In genomic region chr1:211830330-211831142, GRCh38 we compare ENCODE assay signal across 1 cellular context.
TF ChIP-seq lines count a peak whose summit lies in the region.

Gene LPGAT1, minus strand, starts transcription at chr1:211830763. Its CDS starts 1,467 bp downstream, at chr1:211829296.

TF ChIP-seq in K562, 482 proteins besides CTCF, POLR2A, EP300 and RAD21 (continued from another document and continues in another):
- peak; percentile 73 for TF ChIP-seq ZNF592 (IDR thresholded peaks at IDR 0.05)
- TF ChIP-seq NR2C2 (CRISPR knock-in tag; IDR thresholded peaks at IDR 0.05) = no peak
- no peak for TF ChIP-seq NR2C2 (tag; IDR thresholded peaks at IDR 0.05)
- TF ChIP-seq ZNF398 (CRISPR knock-in tag; IDR thresholded peaks at IDR 0.05) = no peak
- TF ChIP-seq ZNF253 (CRISPR knock-in tag; conservative IDR thresholded peaks at IDR 0.05) = no peak
- no peak for TF ChIP-seq SP2 (IDR thresholded peaks at IDR 0.05; ENCODE audit: extremely low read depth, low read depth, low read length, poor library complexity, severe bottlenecking)
- TF ChIP-seq HMGN3 (IDR thresholded peaks at IDR 0.05; ENCODE audit: borderline replicate concordance, extremely low read depth, insufficient read length, low read depth, low read length) = no peak
- TF ChIP-seq ARID1B (IDR thresholded peaks at IDR 0.05) = no peak
- no peak for TF ChIP-seq PRDM10 (IDR thresholded peaks at IDR 0.05; ENCODE audit: partially characterized antibody)
- TF ChIP-seq MEIS2 (IDR thresholded peaks at IDR 0.05; ENCODE audit: partially characterized antibody) = no peak
- TF ChIP-seq ZNF830 (CRISPR knock-in tag; IDR thresholded peaks at IDR 0.05) = no peak
- no peak for TF ChIP-seq HNRNPL (IDR thresholded peaks at IDR 0.05; ENCODE audit: low read depth, low read length)
- TF ChIP-seq HDAC1 (IDR thresholded peaks at IDR 0.05) = no peak
- TF ChIP-seq CBFA2T3 (IDR thresholded peaks at IDR 0.05) = no peak
- TF ChIP-seq, protein P1, sequence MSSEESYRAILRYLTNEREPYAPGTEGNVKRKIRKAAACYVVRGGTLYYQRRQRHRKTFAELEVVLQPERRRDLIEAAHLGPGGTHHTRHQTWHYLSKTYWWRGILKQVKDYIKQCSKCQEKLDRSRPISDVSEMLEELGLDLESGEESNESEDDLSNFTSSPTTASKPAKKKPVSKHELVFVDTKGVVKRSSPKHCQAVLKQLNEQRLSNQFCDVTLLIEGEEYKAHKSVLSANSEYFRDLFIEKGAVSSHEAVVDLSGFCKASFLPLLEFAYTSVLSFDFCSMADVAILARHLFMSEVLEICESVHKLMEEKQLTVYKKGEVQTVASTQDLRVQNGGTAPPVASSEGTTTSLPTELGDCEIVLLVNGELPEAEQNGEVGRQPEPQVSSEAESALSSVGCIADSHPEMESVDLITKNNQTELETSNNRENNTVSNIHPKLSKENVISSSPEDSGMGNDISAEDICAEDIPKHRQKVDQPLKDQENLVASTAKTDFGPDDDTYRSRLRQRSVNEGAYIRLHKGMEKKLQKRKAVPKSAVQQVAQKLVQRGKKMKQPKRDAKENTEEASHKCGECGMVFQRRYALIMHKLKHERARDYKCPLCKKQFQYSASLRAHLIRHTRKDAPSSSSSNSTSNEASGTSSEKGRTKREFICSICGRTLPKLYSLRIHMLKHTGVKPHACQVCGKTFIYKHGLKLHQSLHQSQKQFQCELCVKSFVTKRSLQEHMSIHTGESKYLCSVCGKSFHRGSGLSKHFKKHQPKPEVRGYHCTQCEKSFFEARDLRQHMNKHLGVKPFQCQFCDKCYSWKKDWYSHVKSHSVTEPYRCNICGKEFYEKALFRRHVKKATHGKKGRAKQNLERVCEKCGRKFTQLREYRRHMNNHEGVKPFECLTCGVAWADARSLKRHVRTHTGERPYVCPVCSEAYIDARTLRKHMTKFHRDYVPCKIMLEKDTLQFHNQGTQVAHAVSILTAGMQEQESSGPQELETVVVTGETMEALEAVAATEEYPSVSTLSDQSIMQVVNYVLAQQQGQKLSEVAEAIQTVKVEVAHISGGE (CRISPR knock-in tag; IDR thresholded peaks at IDR 0.05) = peak in 1 of 3 experiments; percentile 86; a peak in 3 of 6 replicates
- TF ChIP-seq TSC22D4 (tag; IDR thresholded peaks at IDR 0.05) = no peak
- TF ChIP-seq DEAF1 (CRISPR knock-in tag; IDR thresholded peaks at IDR 0.05) = peak; percentile 83
- TF ChIP-seq SRSF7 (optimal IDR thresholded peaks at IDR 0.05; ENCODE audit: low read depth, low read length) = no peak
- no peak for TF ChIP-seq PREB (CRISPR knock-in tag; IDR thresholded peaks at IDR 0.05)
- no peak for TF ChIP-seq MCM2 (IDR thresholded peaks at IDR 0.05; ENCODE audit: low read depth)
- no peak for TF ChIP-seq ZNF384 (IDR thresholded peaks at IDR 0.05; ENCODE audit: low read depth, low read length)
- 0 out of 2 replicates have a peak, but pooled peaks have one; percentile 4 for TF ChIP-seq JUND (IDR thresholded peaks at IDR 0.05; ENCODE audit: borderline replicate concordance, low read depth, low read length)
- TF ChIP-seq JUND (tag; IDR thresholded peaks at IDR 0.05; ENCODE audit: borderline replicate concordance, low read depth, low read length) = no peak; the same call in 2 of the 3 replicates
- peak; percentile 49 to 54 for TF ChIP-seq NONO (IDR thresholded peaks at IDR 0.05; ENCODE audit: low read depth in 2 of 2, low read length in 1 of 2)
- TF ChIP-seq VEZF1 (CRISPR knock-in tag; IDR thresholded peaks at IDR 0.05) = peak; percentile 92
